In the genomic region with DNA sequence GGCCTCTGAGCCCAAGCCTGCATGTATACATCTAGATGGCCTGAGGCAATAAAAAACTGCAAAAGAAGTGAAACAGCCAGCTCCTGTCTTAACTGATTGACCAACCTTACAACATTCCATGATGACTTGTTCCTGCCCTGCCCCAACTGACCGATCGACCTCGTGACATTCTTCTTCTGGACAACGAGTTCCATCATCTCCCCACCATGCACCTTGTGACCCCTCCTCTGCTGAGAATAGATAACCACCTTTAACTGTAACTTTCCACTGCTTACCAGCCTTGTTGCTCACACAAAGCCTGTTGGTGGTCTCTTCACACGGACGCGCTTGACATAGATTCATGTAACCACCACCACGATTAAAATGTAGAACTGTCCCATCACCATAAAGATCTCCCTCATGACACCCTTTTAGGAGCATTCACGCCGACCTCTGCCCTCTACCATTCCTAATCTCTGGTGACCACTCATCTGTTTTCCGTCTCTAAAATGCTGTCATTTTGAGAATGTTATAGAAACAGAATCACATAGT, we compare ENCODE assay signal across 16 cellular contexts.
DNase-seq lines count a peak whose midpoint lies in the region; ATAC-seq and TF ChIP-seq lines count a peak whose summit lies in the region.
"Had no signal": no experiment of that assay in that cellular context is flagged by ENCODE, and none has a peak within 500 bp of the region (broad histone marks: within the 10 kb centered on the region; RNA-seq: fewer than 3 reads in every experiment).

No MANE protein-coding gene starts in this region.

- H3K27ac Mint-ChIP-seq in activated B cell treated with CpG ODN at 0.5 μM for 24 hours: peak overlapping the region; percentile 37
- H3K27ac Mint-ChIP-seq: CD14-positive monocyte had no signal

- TF ChIP-seq EP300 in upper lobe of left lung (IDR thresholded peaks at IDR 0.05): no peak

- CTCF ChIA-PET in activated B cell treated with CpG ODN at 0.5 μM for 24 hours (lab: Charles Lee): no interaction called here

- peaks cover 7% of the 10 kb centered on the region for H3K4me1 ChIP-seq in GM23248 (ENCODE audit: insufficient read depth)
- peaks cover 0 to 5% (median 0%) of the 10 kb centered on the region in 4 donors for H3K4me1 ChIP-seq in upper lobe of left lung
- H3K4me1 ChIP-seq: A549 had no signal

- peaks cover 45% of the 10 kb centered on the region for H3K36me3 Mint-ChIP-seq in activated B cell treated with CpG ODN at 0.5 μM for 24 hours (ENCODE audit: low read depth)

- no peak for ATAC-seq in activated B cell treated with CpG ODN at 0.5 μM for 24 hours (ENCODE audit: low read depth)
- no peak for ATAC-seq in upper lobe of left lung (ENCODE audit: low FRiP score in 2 of 2)
- ATAC-seq: A549 had no signal

- H3F3A ChIP-seq in GM23248 (ENCODE audit: insufficient read depth): no peaks in the 10 kb centered on the region

- no peak overlapping the region for H3K4me3 Mint-ChIP-seq in activated B cell treated with CpG ODN at 0.5 μM for 24 hours
- H3K4me3 Mint-ChIP-seq: CD14-positive monocyte had no signal

- H3K4me1 Mint-ChIP-seq in activated B cell treated with CpG ODN at 0.5 μM for 24 hours: peaks cover 41% of the 10 kb centered on the region

- H2AFZ ChIP-seq in GM23248: no peak overlapping the region

- H3K9me3 Mint-ChIP-seq in activated B cell treated with CpG ODN at 0.5 μM for 24 hours: no peaks in the 10 kb centered on the region

- WGBS in GM23248 (ENCODE audit: low coverage in 1 of 2, low lambda C conversion rate in 2 of 2, missing lambda C conversion rate in 2 of 2), 2 experiments: 77 to 78% methylated on average over 11 of the region's 11 CpGs
- WGBS in upper lobe of left lung, 2 donors: 86 to 89% methylated on average over 11 of the region's 11 CpGs

- POLR2A ChIA-PET in activated B cell treated with CpG ODN at 0.5 μM for 24 hours (lab: Charles Lee): no interaction called here

- no peak for TF ChIP-seq POLR2A in upper lobe of left lung (IDR thresholded peaks at IDR 0.05)

- H3K27ac ChIP-seq in GM23248 (no peak overlapping the region), upper lobe of left lung (no peak overlapping the region)
- H3K27ac ChIP-seq: A549 had no signal

- no peaks in the 10 kb centered on the region for H4K20me1 ChIP-seq in GM23248 (ENCODE audit: insufficient read depth)

- no peak overlapping the region for H3K4me3 ChIP-seq in GM23248
- H3K4me3 ChIP-seq in upper lobe of left lung: no peak overlapping the region
- H3K4me3 ChIP-seq: A549, HAP-1 had no signal

- H3K27me3 Mint-ChIP-seq in activated B cell treated with CpG ODN at 0.5 μM for 24 hours: no peaks in the 10 kb centered on the region

- intact Hi-C loops in activated B cell treated with CpG ODN at 0.5 μM for 24 hours (cut with micrococcal nuclease): no loop called here

- H3K36me3 ChIP-seq in GM23248 (ENCODE audit: low read depth) (no peaks in the 10 kb centered on the region), upper lobe of left lung (no peaks in the 10 kb centered on the region)
- H3K36me3 ChIP-seq: HAP-1 had no signal

- H3K79me2 ChIP-seq in GM23248 (ENCODE audit: insufficient read depth): no peaks in the 10 kb centered on the region

- no peak for TF ChIP-seq CTCF in activated B cell treated with CpG ODN at 0.5 μM for 24 hours (IDR thresholded peaks at IDR 0.05)
- no peak for TF ChIP-seq CTCF in upper lobe of left lung (IDR thresholded peaks at IDR 0.05)

- no peaks in the 10 kb centered on the region for H3K9me2 ChIP-seq in GM23248 (ENCODE audit: insufficient read depth)

- H3K27me3 ChIP-seq in GM23248 (replicated peaks; ENCODE audit: insufficient read depth) (no peaks in the 10 kb centered on the region), upper lobe of left lung (no peaks in the 10 kb centered on the region)

- H3K9ac ChIP-seq in GM23248: no peak overlapping the region

- H3K9me3 ChIP-seq in GM23248 (ENCODE audit: low read depth) (no peaks in the 10 kb centered on the region), upper lobe of left lung (no peaks in the 10 kb centered on the region)
- H3K9me3 ChIP-seq: A549, HAP-1 had no signal

- peak; percentile 32 for DNase-seq in ELF-1 (ENCODE audit: low read depth, low spot score)
- no peak for DNase-seq in activated B cell treated with CpG ODN at 0.5 μM for 24 hours
- DNase-seq in islet precursor cell: peak; percentile 67
- peak; percentile 31 for DNase-seq in renal cortical epithelial cell (ENCODE audit: low read depth)
- no peak for DNase-seq in NCI-H446 (lab: John Stamatoyannopoulos, UW)
- DNase-seq in activated naive CD4-positive, alpha-beta T cell treated with Interleukin-2 at 50 U/mL for 16 hours: no peak
- no peak for DNase-seq in GM23248
- no peak for DNase-seq in upper lobe of left lung
- DNase-seq: DMS53, KBM-7, NCI-H1417 treated with DMSO at 0.1 percent for 48 hours, NCI-H1930, NCI-H446 treated with DMSO at 0.1 percent for 48 hours had no signal

- in situ Hi-C loops in GM23248 (cut with MboI): no loop called here

- no peak overlapping the region for H3K4me2 ChIP-seq in GM23248 (ENCODE audit: unreplicated experiment)
- H3K4me2 ChIP-seq: A549 had no signal

Comparison
In these comparisons a context has a peak if more than half of its experiments do, and no peak if none do; other contexts are left out.
1. DNase-seq: peak in ELF-1 (single experiment), islet precursor cell (single experiment) and renal cortical epithelial cell (single experiment); none in activated B cell treated with CpG ODN at 0.5 μM for 24 hours (single experiment), NCI-H446 (0 of 2), activated naive CD4-positive, alpha-beta T cell treated with Interleukin-2 at 50 U/mL for 16 hours (single experiment), GM23248 (single experiment) and upper lobe of left lung (0 of 2).